ENCODE assay signal across 18 cellular contexts in genomic region chr15:87710406-87710805, GRCh38.
DNase-seq lines count a peak whose midpoint lies in the region; ATAC-seq and TF ChIP-seq lines count a peak whose summit lies in the region.
"Had no signal": no experiment of that assay in that cellular context is flagged by ENCODE, and none has a peak within 500 bp of the region (broad histone marks: within the 10 kb centered on the region; RNA-seq: fewer than 3 reads in every experiment).

No MANE protein-coding gene starts in this region.

- 20% methylated on average over 4 of the region's 7 CpGs; no CpG with 5 or more reads in 1 of the 2 experiments for WGBS in IMR-90 (ENCODE audit: extremely low coverage in 2 of 2, insufficient read length in 1 of 2), 2 experiments

- H3K36me3 ChIP-seq in IMR-90 (ENCODE audit: control insufficient read depth, insufficient read depth, low read length) = no peaks in the 10 kb centered on the region
- no peaks in the 10 kb centered on the region for H3K36me3 ChIP-seq in uterus
- H3K36me3 ChIP-seq: ascending aorta, colonic mucosa, HAP-1 had no signal

- H2BK120ac ChIP-seq in IMR-90 (ENCODE audit: low read depth, low read length) = no peak overlapping the region

- no peak overlapping the region for H2BK20ac ChIP-seq in IMR-90 (ENCODE audit: low read depth, low read length)

- H3K36me3 Mint-ChIP-seq in neural crest cell (ENCODE audit: low read depth) = no peaks in the 10 kb centered on the region
- H3K36me3 Mint-ChIP-seq: immature natural killer cell; natural killer cell treated with Interleukin-12 subunit alpha and Interleukin-12 subunit beta and Interleukin-15 and Interleukin-18, amount 100 ng/mL, for 72 hours had no signal

- no peak overlapping the region for H3K14ac ChIP-seq in IMR-90 (replicated peaks; ENCODE audit: low read depth, low read length)

- H3K4me1 ChIP-seq in IMR-90 (ENCODE audit: control insufficient read depth, insufficient read depth, low read length) = no peaks in the 10 kb centered on the region
- peaks cover 0 to 14% of the 10 kb centered on the region in 2 donors for H3K4me1 ChIP-seq in uterus
- H3K4me1 ChIP-seq: ascending aorta, colonic mucosa, HAP-1 had no signal

- no peak overlapping the region for H3K18ac ChIP-seq in IMR-90 (ENCODE audit: low read depth, low read length)

- CTCF ChIA-PET in IMR-90 (lab: Yijun Ruan, JAX) = no interaction called here

- no peaks in the 10 kb centered on the region for H3K79me1 ChIP-seq in IMR-90 (ENCODE audit: low read depth in 1 of 2, low read length in 2 of 2)

- H3K4me3 ChIP-seq in IMR-90 (ENCODE audit: insufficient read depth, low read depth, low read length) = no peak overlapping the region
- H3K4me3 ChIP-seq in fibroblast of mammary gland (ENCODE audit: control insufficient read depth, low read depth, low read length) = no peak overlapping the region
- no peak overlapping the region for H3K4me3 ChIP-seq in uterus
- H3K4me3 ChIP-seq: ascending aorta, colonic mucosa, HAP-1 had no signal

- no peaks in the 10 kb centered on the region for H3K9me1 ChIP-seq in IMR-90 (ENCODE audit: insufficient read depth, low read length)

- no peak overlapping the region for H2BK15ac ChIP-seq in IMR-90 (ENCODE audit: low read depth, low read length)

- H4K20me1 ChIP-seq in IMR-90 (ENCODE audit: insufficient read depth, low read length) = no peaks in the 10 kb centered on the region

- BruUV-seq in IMR-90 (replicated peaks; lab: Mats Ljungman, UMichigan) = no TSS peak

- no peak overlapping the region for H4K8ac ChIP-seq in IMR-90 (ENCODE audit: low read depth in 2 of 2, low read length in 2 of 2)

- no peaks in the 10 kb centered on the region for H3K4me1 Mint-ChIP-seq in neural crest cell
- H3K4me1 Mint-ChIP-seq: activated CD4-positive, alpha-beta T cell treated with anti-CD3 and anti-CD28 coated beads for 36 hours; immature natural killer cell had no signal

- no peak overlapping the region for H2BK5ac ChIP-seq in IMR-90 (ENCODE audit: low read depth, low read length, poor library complexity, severe bottlenecking)

- H2AFZ ChIP-seq in IMR-90 (replicated peaks; ENCODE audit: low read length, poor library complexity) = no peak overlapping the region

- no peak overlapping the region for H3K4me3 Mint-ChIP-seq in neural crest cell
- H3K4me3 Mint-ChIP-seq: activated CD4-positive, alpha-beta T cell treated with anti-CD3 and anti-CD28 coated beads for 36 hours; immature natural killer cell; natural killer cell treated with Interleukin-12 subunit alpha and Interleukin-12 subunit beta and Interleukin-15 and Interleukin-18, amount 100 ng/mL, for 72 hours had no signal

- H3K9me3 ChIP-seq in IMR-90 (ENCODE audit: control insufficient read depth, insufficient read depth, low read length) (no peaks in the 10 kb centered on the region), uterus (no peaks in the 10 kb centered on the region)
- H3K9me3 ChIP-seq: ascending aorta, colonic mucosa had no signal

- dilution Hi-C loops in IMR-90 (cut with HindIII; ENCODE audit: low sequenced_read_pairs, unreplicated experiment) = no loop called here

- in situ Hi-C loops in IMR-90 (cut with MboI; ENCODE audit: low sequenced_read_pairs) = no loop called here

- no peak for ATAC-seq in IMR-90 (ENCODE audit: low read depth)
- ATAC-seq: activated CD4-positive, alpha-beta T cell treated with anti-CD3 and anti-CD28 coated beads for 36 hours; natural killer cell treated with Interleukin-12 subunit alpha and Interleukin-12 subunit beta and Interleukin-15 and Interleukin-18, amount 100 ng/mL, for 72 hours had no signal

- peak overlapping the region; percentile 47 for H3K27ac Mint-ChIP-seq in neural crest cell (ENCODE audit: unreplicated experiment)
- H3K27ac Mint-ChIP-seq: activated CD4-positive, alpha-beta T cell treated with anti-CD3 and anti-CD28 coated beads for 36 hours; immature natural killer cell; natural killer cell treated with Interleukin-12 subunit alpha and Interleukin-12 subunit beta and Interleukin-15 and Interleukin-18, amount 100 ng/mL, for 72 hours had no signal

- H4K5ac ChIP-seq in IMR-90 (ENCODE audit: low read depth, low read length) = no peak overlapping the region

- no peak for TF ChIP-seq RAD21 in IMR-90 (IDR thresholded peaks at IDR 0.05; ENCODE audit: low read length)

- H3K9me3 Mint-ChIP-seq in neural crest cell = no peaks in the 10 kb centered on the region

- TF ChIP-seq CTCF in IMR-90 (conservative IDR thresholded peaks at IDR 0.05; ENCODE audit: low read depth, low read length) (no peak), fibroblast of mammary gland (conservative IDR thresholded peaks at IDR 0.05; ENCODE audit: control insufficient read depth, insufficient read depth, low read depth, low read length) (no peak), neural crest cell (conservative IDR thresholded peaks at IDR 0.05) (no peak), uterus (IDR thresholded peaks at IDR 0.05) (peak in 1 of 4 experiments; percentile 46)

- no peak overlapping the region for H3K23ac ChIP-seq in IMR-90 (ENCODE audit: low read depth, low read length)

- POLR2A ChIA-PET in IMR-90 (lab: Charles Lee; ENCODE audit: unreplicated experiment) = no interaction called here

- no peak overlapping the region for H2AK5ac ChIP-seq in IMR-90 (ENCODE audit: low read depth, low read length)

- TF ChIP-seq POLR2A in IMR-90 (IDR thresholded peaks at IDR 0.05; ENCODE audit: low read depth, low read length) = no peak
- TF ChIP-seq POLR2A in uterus (IDR thresholded peaks at IDR 0.05) = no peak

- no peak overlapping the region for H3K9ac ChIP-seq in IMR-90 (ENCODE audit: low read depth, low read length)

- H3K27me3 ChIP-seq in IMR-90 (ENCODE audit: control insufficient read depth, insufficient read depth, low read length) (no peaks in the 10 kb centered on the region), uterus (no peaks in the 10 kb centered on the region)
- H3K27me3 ChIP-seq: ascending aorta, colonic mucosa had no signal

- no peak overlapping the region for H2AK9ac ChIP-seq in IMR-90 (replicated peaks; ENCODE audit: low read depth, low read length, poor library complexity)

- no peak overlapping the region for H3K56ac ChIP-seq in IMR-90 (ENCODE audit: extremely low read depth, insufficient read depth, low read length)

- H3K4ac ChIP-seq in IMR-90 (ENCODE audit: low read depth, low read length) = no peak overlapping the region

- no peak overlapping the region for H3K4me2 ChIP-seq in IMR-90 (ENCODE audit: low read depth, low read length)

- H3K27ac ChIP-seq in IMR-90 (ENCODE audit: insufficient read depth, low read length) (no peak overlapping the region), uterus (peak overlapping the region; percentile 76 to 83)
- H3K27ac ChIP-seq: ascending aorta, colonic mucosa had no signal

- H3K27me3 Mint-ChIP-seq in neural crest cell (ENCODE audit: low read depth) = no peaks in the 10 kb centered on the region

- intact Hi-C loops in IMR-90 (cut with micrococcal nuclease) (no loop called here), uterus (cut with DNase I; ENCODE audit: low total_unique reads) (no loop called here)

- no peak overlapping the region for H4K91ac ChIP-seq in IMR-90 (ENCODE audit: insufficient read depth, low read depth, low read length)

- DNase-seq in IMR-90 = peak; percentile 58
- peak; percentile 0 for DNase-seq in fibroblast of mammary gland (ENCODE audit: low read depth)
- no peak for DNase-seq in neural crest cell (ENCODE audit: low read depth, low spot score)
- DNase-seq in uterus = peak; percentile 80 to 82
- DNase-seq in NCI-H1436 (lab: John Stamatoyannopoulos, UW) = no peak
- no peak for DNase-seq in cerebellum (ENCODE audit: low spot score)
- no peak for DNase-seq in SHP77 (lab: John Stamatoyannopoulos, UW)
- DNase-seq: activated CD4-positive, alpha-beta T cell treated with anti-CD3 and anti-CD28 coated beads for 36 hours; activated CD8-positive, alpha-beta memory T cell treated with anti-CD3 and anti-CD28 coated beads, Interleukin-2, amount 50 U/mL, for 4 hours; activated naive CD4-positive, alpha-beta T cell treated with Interleukin-2 at 50 U/mL for 16 hours; C1 segment of cervical spinal cord; colonic mucosa; immature natural killer cell; NCI-H1436 treated with DMSO at 0.1 percent for 48 hours; stimulated activated CD4-positive, alpha-beta T cell treated with anti-CD3 and anti-CD28 coated beads, Interleukin-2, amount 100 ng/mL, for 24 hours had no signal

TF ChIP-seq in IMR-90, 13 proteins besides CTCF, POLR2A, EP300 and RAD21:
- no peak for TF ChIP-seq MXI1 (IDR thresholded peaks at IDR 0.05; ENCODE audit: borderline replicate concordance, low read depth, low read length)
- TF ChIP-seq RFX5 (IDR thresholded peaks at IDR 0.05; ENCODE audit: low read depth, low read length) = no peak
- TF ChIP-seq FOS (IDR thresholded peaks at IDR 0.05; ENCODE audit: low read depth, low read length) = no peak
- TF ChIP-seq MAZ (IDR thresholded peaks at IDR 0.05; ENCODE audit: borderline replicate concordance, low read depth, low read length) = no peak
- no peak for TF ChIP-seq NFE2L2 (IDR thresholded peaks at IDR 0.05; ENCODE audit: low read depth, low read length)
- TF ChIP-seq CEBPB (IDR thresholded peaks at IDR 0.05; ENCODE audit: low read depth, low read length) = no peak
- TF ChIP-seq SMC3 (IDR thresholded peaks at IDR 0.05; ENCODE audit: low read depth, low read length) = no peak
- TF ChIP-seq MAFK (IDR thresholded peaks at IDR 0.05; ENCODE audit: low read depth, low read length) = no peak
- TF ChIP-seq CHD1 (IDR thresholded peaks at IDR 0.05; ENCODE audit: low read depth, low read length) = no peak
- TF ChIP-seq RCOR1 (IDR thresholded peaks at IDR 0.05; ENCODE audit: insufficient replicate concordance, low read length) = no peak
TF ChIP-seq in IMR-90: peak in this region for 0.

Comparison
In these comparisons a context has a peak if more than half of its experiments do, and no peak if none do; other contexts are left out.
1. DNase-seq: peak in IMR-90 (single experiment), fibroblast of mammary gland (single experiment) and uterus (2 of 2); none in neural crest cell (single experiment), NCI-H1436 (single experiment), cerebellum (single experiment) and SHP77 (0 of 2).